Comparison of ENCODE assay signal across 17 cellular contexts in genomic region chr11:12691473-12691872, GRCh38. TPM values are rescaled to one million over a fixed set of nuclear protein-coding genes. Genes with fewer than 3 reads are reported as not detected.
DNase-seq lines count a peak whose midpoint lies in the region; ATAC-seq and TF ChIP-seq lines count a peak whose summit lies in the region.
"Had no signal": no experiment of that assay in that cellular context is flagged by ENCODE, and none has a peak within 500 bp of the region (broad histone marks: within the 10 kb centered on the region; RNA-seq: fewer than 3 reads in every experiment).

No MANE protein-coding gene starts in this region.

- H3K9me3 ChIP-seq in mammary epithelial cell (replicated peaks; ENCODE audit: insufficient read depth, low read length) (no peaks in the 10 kb centered on the region), mesodermal cell (ENCODE audit: control insufficient read depth, low read length) (no peaks in the 10 kb centered on the region), tibial nerve (no peaks in the 10 kb centered on the region)
- H3K9me3 ChIP-seq: ascending aorta, Caco-2, testis had no signal

- no peaks in the 10 kb centered on the region for H4K20me1 ChIP-seq in mammary epithelial cell (ENCODE audit: insufficient read depth, low read length)

- H3K27me3 ChIP-seq in mammary epithelial cell (ENCODE audit: insufficient read depth, low read length): no peaks in the 10 kb centered on the region
- H3K27me3 ChIP-seq in tibial nerve: no peaks in the 10 kb centered on the region
- H3K27me3 ChIP-seq: ascending aorta, testis had no signal

- CTCF ChIA-PET in mammary epithelial cell (lab: Charles Lee; ENCODE audit: low non-redundant PET) (interaction anchor here (0.6 kb wide), 2 partner anchors 45 to 119 kb away, joined by 3 to 5 read pairs; no protein-coding TSS in a partner anchor), MCF 10A (lab: Yijun Ruan, JAX) (interaction anchor here (0.6 to 1.8 kb wide), 5 partner anchors 11 to 198 kb away, joined by 3 to 8 read pairs (median 5); no protein-coding TSS in a partner anchor)

- H3K4me3 Mint-ChIP-seq in MCF 10A (ENCODE audit: unreplicated experiment): no peak overlapping the region
- H3K4me3 Mint-ChIP-seq: activated T-cell treated with anti-CD3 and anti-CD28 coated beads, Interleukin-2, amount 50 U/mL, for 72 hours; natural killer cell treated with Interleukin-12 subunit alpha and Interleukin-12 subunit beta and Interleukin-15 and Interleukin-18, amount 100 ng/mL, for 72 hours had no signal

- POLR2A ChIA-PET in MCF 10A (lab: Yijun Ruan, JAX): interaction anchor here (0.9 to 11.2 kb wide), 9 partner anchors 8 to 109 kb away, joined by 3 to 248 read pairs (median 23); no protein-coding TSS in a partner anchor

- H3K27me3 Mint-ChIP-seq in MCF 10A (ENCODE audit: insufficient read depth, unreplicated experiment): no peaks in the 10 kb centered on the region

- no peaks in the 10 kb centered on the region for H3K9me3 Mint-ChIP-seq in MCF 10A (ENCODE audit: unreplicated experiment)
- H3K9me3 Mint-ChIP-seq: activated T-cell treated with anti-CD3 and anti-CD28 coated beads, Interleukin-2, amount 50 U/mL, for 72 hours; natural killer cell treated with Interleukin-12 subunit alpha and Interleukin-12 subunit beta and Interleukin-15 and Interleukin-18, amount 100 ng/mL, for 72 hours had no signal

- H3K4me1 ChIP-seq in mammary epithelial cell (ENCODE audit: insufficient read depth, low read length) (peaks cover 79% of the 10 kb centered on the region), mesodermal cell (ENCODE audit: control insufficient read depth, insufficient read depth, low read length, poor library complexity, severe bottlenecking) (peaks cover 93% of the 10 kb centered on the region), tibial nerve (peaks cover 0 to 100% (median 66%) of the 10 kb centered on the region in 4 donors)

- DNase-seq in mammary epithelial cell (no peak), MCF 10A (ENCODE audit: unreplicated experiment) (no peak), tibial nerve (ENCODE audit: low spot score in 2 of 2) (no peak), NCI-H446 treated with DMSO at 0.1 percent for 48 hours (lab: John Stamatoyannopoulos, UW) (no peak)
- DNase-seq in stimulated activated CD4-positive, alpha-beta T cell treated with anti-CD3 and anti-CD28 coated beads, Interleukin-4, amount 100 ng/mL, for 4 hours: no peak
- DNase-seq: activated CD4-positive, alpha-beta T cell treated with anti-CD3 and anti-CD28 coated beads for 48 hours; activated T-cell treated with anti-CD3 and anti-CD28 coated beads, Interleukin-2, amount 50 U/mL, for 72 hours; Caco-2; T-helper 1 cell; testis had no signal

- peak overlapping the region; percentile 8 for H3K4me2 ChIP-seq in mammary epithelial cell (ENCODE audit: insufficient read depth, low read depth, low read length)

- H3K79me2 ChIP-seq in mammary epithelial cell (ENCODE audit: insufficient read depth, low read length): peaks cover 89% of the 10 kb centered on the region

- TF ChIP-seq EP300 in tibial nerve (IDR thresholded peaks at IDR 0.05): no peak

- no peak overlapping the region for H3K9ac ChIP-seq in mammary epithelial cell (ENCODE audit: insufficient read depth, low read length)

- H3K27ac ChIP-seq in mammary epithelial cell (ENCODE audit: insufficient read depth, low read depth, low read length): no peak overlapping the region
- H3K27ac ChIP-seq in VCaP: peak overlapping the region; percentile 86
- peak overlapping the region; percentile 71 for H3K27ac ChIP-seq in mesodermal cell (ENCODE audit: low read depth, low read length, severe bottlenecking)
- H3K27ac ChIP-seq in tibial nerve: peak overlapping the region in 3 of 4 donors; percentile 82 to 89 (median 87)
- H3K27ac ChIP-seq: HL-60, testis had no signal

- peaks cover 15% of the 10 kb centered on the region for H3K36me3 Mint-ChIP-seq in MCF 10A (ENCODE audit: insufficient read depth, unreplicated experiment)

- H3K27ac Mint-ChIP-seq in MCF 10A (ENCODE audit: low read depth, unreplicated experiment): no peak overlapping the region
- H3K27ac Mint-ChIP-seq: activated T-cell treated with anti-CD3 and anti-CD28 coated beads, Interleukin-2, amount 50 U/mL, for 72 hours; natural killer cell treated with Interleukin-12 subunit alpha and Interleukin-12 subunit beta and Interleukin-15 and Interleukin-18, amount 100 ng/mL, for 72 hours had no signal

- ATAC-seq in GM19452 (IDR thresholded peaks at IDR 0.05; ENCODE audit: unreplicated experiment): no peak
- ATAC-seq: activated T-cell treated with anti-CD3 and anti-CD28 coated beads, Interleukin-2, amount 50 U/mL, for 72 hours; natural killer cell treated with Interleukin-12 subunit alpha and Interleukin-12 subunit beta and Interleukin-15 and Interleukin-18, amount 100 ng/mL, for 72 hours had no signal

- intact Hi-C loops in mammary epithelial cell (cut with micrococcal nuclease): loop anchor here (5.0 kb wide), 1 partner anchor 279 kb away; no protein-coding TSS in a partner anchor
- intact Hi-C loops in MCF 10A (cut with micrococcal nuclease): no loop called here

- no peak for TF ChIP-seq CTCF in mammary epithelial cell (conservative IDR thresholded peaks at IDR 0.05 in 1 of 2, IDR thresholded peaks at IDR 0.05 in 1 of 2; ENCODE audit: extremely low read depth in 1 of 2, insufficient read depth in 1 of 2, low read depth in 1 of 2, low read length in 2 of 2)
- TF ChIP-seq CTCF in MCF 10A (IDR thresholded peaks at IDR 0.05; ENCODE audit: unreplicated experiment): no peak
- no peak for TF ChIP-seq CTCF in VCaP (conservative IDR thresholded peaks at IDR 0.05)
- no peak for TF ChIP-seq CTCF in tibial nerve (IDR thresholded peaks at IDR 0.05)

- H3K4me3 ChIP-seq in mammary epithelial cell (replicated peaks in 1 of 3; ENCODE audit: insufficient read depth in 1 of 3, low read depth in 2 of 3, low read length in 3 of 3) (no peak overlapping the region), mesodermal cell (ENCODE audit: extremely low read depth, insufficient read depth, low read length, poor library complexity, severe bottlenecking) (no peak overlapping the region), tibial nerve (no peak overlapping the region)
- H3K4me3 ChIP-seq: skin epidermis, testis had no signal

- dilution Hi-C loops in mammary epithelial cell (cut with HindIII; ENCODE audit: low sequenced_read_pairs): no loop called here

- no TSS peak for BruUV-seq in mammary epithelial cell (replicated peaks; lab: Mats Ljungman, UMichigan)
- BruUV-seq in MCF 10A (replicated peaks; lab: Mats Ljungman, UMichigan): no TSS peak

- no peak overlapping the region for H2AFZ ChIP-seq in mammary epithelial cell (ENCODE audit: low read depth, low read length)

- 90% methylated on average over 4 of the region's 4 CpGs for WGBS in mammary epithelial cell (ENCODE audit: low coverage, missing lambda C conversion rate)
- WGBS in mesodermal cell (ENCODE audit: insufficient coverage in 2 of 2), 2 experiments: 88 to 100% methylated on average over 1 of the region's 4 CpGs
- WGBS in tibial nerve, 2 donors: 51 to 62% methylated on average over 4 of the region's 4 CpGs

- in situ Hi-C loops in mammary epithelial cell (cut with MboI; ENCODE audit: low sequenced_read_pairs in 2 of 2): no loop called here

- TF ChIP-seq POLR2A in tibial nerve (IDR thresholded peaks at IDR 0.05): no peak

- H3K36me3 ChIP-seq in mammary epithelial cell (ENCODE audit: insufficient read depth, low read length) (no peaks in the 10 kb centered on the region), mesodermal cell (ENCODE audit: control insufficient read depth, insufficient read depth, low read length) (peaks cover 21% of the 10 kb centered on the region), tibial nerve (no peaks in the 10 kb centered on the region)
- H3K36me3 ChIP-seq: ascending aorta had no signal

- peaks cover 74% of the 10 kb centered on the region for H3K4me1 Mint-ChIP-seq in MCF 10A (ENCODE audit: insufficient read depth, unreplicated experiment)

RNA-seq across cellular contexts. Expression of gene TEAD1, which starts 17.3 kb away (rescaled TPM):
- total RNA-seq in mammary epithelial cell: 100 to 1,000 TPM in 1 of 2 donors, 10 to 100 TPM in 1; 93.9 to 107 TPM
- polyA plus RNA-seq in mammary epithelial cell: 21.3 TPM
- 88.8 TPM for polyA minus RNA-seq in mammary epithelial cell
- 91.0 and 123 TPM in 2 replicates for total RNA-seq in MCF 10A (2022)
- polyA plus RNA-seq in mesodermal cell (2013, experiment 1 of 2): 136 TPM
- 133 TPM for polyA plus RNA-seq in mesodermal cell (2013, experiment 2 of 2)
- 100 to 1,000 TPM; 127 to 165 (median 140) TPM for total RNA-seq in tibial nerve
